ENCODE assay signal across 1 cellular context in the genomic region with DNA sequence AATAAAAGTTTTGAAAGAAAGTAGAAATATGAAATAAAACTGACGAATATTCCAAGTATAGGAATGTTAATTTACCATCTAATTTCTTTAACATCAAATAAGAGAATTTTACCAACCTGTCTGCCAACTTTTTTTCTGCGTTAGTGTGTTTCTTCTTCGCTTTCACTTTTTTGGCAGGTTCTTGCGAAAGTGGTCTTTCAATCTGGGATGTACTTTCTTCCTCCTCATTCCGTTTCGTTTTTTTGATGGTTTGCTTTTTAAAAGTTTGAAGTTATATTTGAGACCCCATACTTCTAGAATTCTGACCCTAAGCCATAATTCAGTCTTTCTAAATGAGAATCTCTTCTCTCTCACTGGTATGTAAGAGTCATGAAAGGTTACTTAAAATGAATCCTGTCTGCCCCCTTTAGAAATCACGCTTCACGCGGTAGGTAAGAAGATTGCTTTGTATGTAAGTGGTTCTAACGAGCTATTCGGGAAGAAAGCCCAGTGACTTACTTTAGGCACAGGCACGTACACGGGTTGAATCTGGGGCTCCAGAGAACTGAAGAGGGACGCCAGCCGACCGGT.
TF ChIP-seq lines count a peak whose summit lies in the region.

No MANE protein-coding gene starts in this region.

TF ChIP-seq in H1, 55 proteins besides CTCF, POLR2A, EP300 and RAD21:
- TF ChIP-seq CHD1 (IDR thresholded peaks at IDR 0.05; ENCODE audit: low read depth, low read length) (no peak), BCL11A (IDR thresholded peaks at IDR 0.05; ENCODE audit: low read depth in 2 of 2, low read length in 2 of 2) (no peak), SIN3A (conservative IDR thresholded peaks at IDR 0.05 in 1 of 2, IDR thresholded peaks at IDR 0.05 in 1 of 2; ENCODE audit: low read depth in 1 of 2, low read length in 2 of 2) (no peak), CHD2 (IDR thresholded peaks at IDR 0.05; ENCODE audit: low read length) (no peak), CEBPB (IDR thresholded peaks at IDR 0.05; ENCODE audit: low read depth, low read length) (peak; percentile 20; the same call in 1 of the 2 replicates)
